14 cellular contexts compared by ENCODE assay signal in the genomic region with DNA sequence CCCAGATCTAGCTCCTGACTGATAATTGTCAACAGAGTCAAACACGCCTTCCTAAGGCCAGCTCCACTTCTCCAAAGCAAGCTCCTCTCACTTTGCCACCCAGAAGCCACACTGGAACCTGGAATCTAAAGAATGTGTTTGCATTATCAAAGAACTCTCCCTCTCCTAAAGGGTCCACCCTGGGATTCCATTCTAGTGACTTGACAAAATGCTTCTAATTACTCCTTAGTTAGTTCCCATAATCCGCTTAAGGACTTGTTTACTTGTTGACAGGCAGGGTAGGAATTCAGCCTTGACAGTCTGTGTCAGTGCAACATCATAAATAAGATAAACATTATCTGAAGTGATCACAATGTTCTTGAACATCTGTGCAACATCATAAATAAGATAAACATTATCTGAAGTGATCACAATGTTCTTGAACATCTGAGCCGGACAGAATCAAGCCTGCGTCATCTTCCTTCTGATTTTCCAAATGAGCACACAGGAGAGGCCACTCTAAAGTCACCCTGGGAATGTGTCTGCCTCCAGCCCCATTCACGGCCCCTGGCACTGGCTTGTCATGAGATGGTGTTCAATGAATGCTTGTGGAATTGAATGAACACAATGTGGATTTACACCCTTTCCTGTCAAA.
DNase-seq lines count a peak whose midpoint lies in the region; ATAC-seq and TF ChIP-seq lines count a peak whose summit lies in the region.
"Had no signal": no experiment of that assay in that cellular context is flagged by ENCODE, and none has a peak within 500 bp of the region (broad histone marks: within the 10 kb centered on the region; RNA-seq: fewer than 3 reads in every experiment).

No MANE protein-coding gene starts in this region.

- H3K27me3 ChIP-seq in ACC112 (ENCODE audit: insufficient read depth, low read length) (no peaks in the 10 kb centered on the region), endodermal cell (ENCODE audit: control insufficient read depth, insufficient read depth, low read length, poor library complexity, severe bottlenecking) (no peaks in the 10 kb centered on the region)

- intact Hi-C loops in mucosa of descending colon (cut with DNase I, micrococcal nuclease) (no loop called here), posterior cingulate gyrus (cut with DNase I) (no loop called here)

- no peaks in the 10 kb centered on the region for H3K79me2 ChIP-seq in ACC112 (ENCODE audit: control insufficient read depth, insufficient read depth, low read length, unreplicated experiment)

- ATAC-seq in mucosa of descending colon: no peak
- ATAC-seq in HG02623 (IDR thresholded peaks at IDR 0.05; ENCODE audit: unreplicated experiment): no peak

- peaks cover 58% of the 10 kb centered on the region for H3K4me1 Mint-ChIP-seq in endodermal cell
- H3K4me1 Mint-ChIP-seq: activated CD4-positive, alpha-beta memory T cell treated with anti-CD3 and anti-CD28 coated beads, Interleukin-2, amount 10 ng/mL, durations not matched to agents 7 days and 5 days; B cell had no signal

- no peak for TF ChIP-seq CTCF in endodermal cell (conservative IDR thresholded peaks at IDR 0.05)
- TF ChIP-seq CTCF in mucosa of descending colon (IDR thresholded peaks at IDR 0.05): no peak

- H3K27ac Mint-ChIP-seq in endodermal cell: peak overlapping the region; percentile 89
- H3K27ac Mint-ChIP-seq: activated CD4-positive, alpha-beta memory T cell treated with anti-CD3 and anti-CD28 coated beads, Interleukin-2, amount 10 ng/mL, durations not matched to agents 7 days and 5 days; B cell had no signal

- no peaks in the 10 kb centered on the region for H3K9me3 Mint-ChIP-seq in endodermal cell
- H3K9me3 Mint-ChIP-seq: activated CD4-positive, alpha-beta memory T cell treated with anti-CD3 and anti-CD28 coated beads, Interleukin-2, amount 10 ng/mL, durations not matched to agents 7 days and 5 days had no signal

- WGBS in endodermal cell (ENCODE audit: insufficient coverage in 1 of 2, insufficient read length in 1 of 2), 2 experiments: 14 to 67% methylated on average over 1 to 5 of the region's 5 CpGs

- peaks cover 3% of the 10 kb centered on the region for H3K36me3 Mint-ChIP-seq in endodermal cell (ENCODE audit: low read depth)
- H3K36me3 Mint-ChIP-seq: brain had no signal

- H3K9me3 ChIP-seq in endodermal cell (ENCODE audit: control insufficient read depth, low read length) (no peaks in the 10 kb centered on the region), mucosa of descending colon (no peaks in the 10 kb centered on the region)

- H3K4me3 ChIP-seq in ACC112 (ENCODE audit: low read depth, low read length): no peak overlapping the region
- peak overlapping the region; percentile 72 for H3K4me3 ChIP-seq in endodermal cell (ENCODE audit: low read length)
- no peak overlapping the region for H3K4me3 ChIP-seq in mucosa of descending colon

- H3K4me3 Mint-ChIP-seq in endodermal cell: no peak overlapping the region
- H3K4me3 Mint-ChIP-seq: activated CD4-positive, alpha-beta memory T cell treated with anti-CD3 and anti-CD28 coated beads, Interleukin-2, amount 10 ng/mL, durations not matched to agents 7 days and 5 days; B cell had no signal

- H2AFZ ChIP-seq in ACC112 (ENCODE audit: low read length, unreplicated experiment): peak overlapping the region; percentile 40

- H3K36me3 ChIP-seq in ACC112 (ENCODE audit: insufficient read depth, low read length): no peaks in the 10 kb centered on the region
- peaks cover 7% of the 10 kb centered on the region for H3K36me3 ChIP-seq in endodermal cell (ENCODE audit: control insufficient read depth, insufficient read depth, low read length)
- no peaks in the 10 kb centered on the region for H3K36me3 ChIP-seq in mucosa of descending colon (ENCODE audit: low read depth)

- peak overlapping the region; percentile 1 for H3K9ac ChIP-seq in endodermal cell (ENCODE audit: extremely low read depth, low read length, poor library complexity, severe bottlenecking)

- H3K27ac ChIP-seq in ACC112 (ENCODE audit: low read depth, low read length) (peak overlapping the region; percentile 99), endodermal cell (ENCODE audit: low read depth, low read length) (peak overlapping the region; percentile 12)

- H3K4me1 ChIP-seq in ACC112 (ENCODE audit: control insufficient read depth, insufficient read depth, low read length, unreplicated experiment) (peaks cover 37% of the 10 kb centered on the region), endodermal cell (ENCODE audit: control insufficient read depth, insufficient read depth, low read length) (peaks cover 11% of the 10 kb centered on the region), mucosa of descending colon (ENCODE audit: low read depth) (no peaks in the 10 kb centered on the region)

- H3K27me3 Mint-ChIP-seq in endodermal cell (ENCODE audit: insufficient read depth): no peaks in the 10 kb centered on the region
- H3K27me3 Mint-ChIP-seq: activated CD4-positive, alpha-beta memory T cell treated with anti-CD3 and anti-CD28 coated beads, Interleukin-2, amount 10 ng/mL, durations not matched to agents 7 days and 5 days; B cell had no signal

- DNase-seq in LHCN-M2 (ENCODE audit: low read depth): peak; percentile 73
- DNase-seq in endodermal cell: peak; percentile 86
- peak; percentile 94 for DNase-seq in islet precursor cell
- DNase-seq in SKM-1 treated with dmso at 0.1 percent for 144 hours (lab: John Stamatoyannopoulos, UW; ENCODE audit: unreplicated experiment): no peak
- no peak for DNase-seq in mucosa of descending colon
- DNase-seq in posterior cingulate gyrus: no peak
- DNase-seq: activated CD4-positive, alpha-beta memory T cell treated with anti-CD3 and anti-CD28 coated beads, Interleukin-2, amount 10 ng/mL, durations not matched to agents 7 days and 5 days; NCI-H1694 treated with DMSO at 0.1 percent for 48 hours; stimulated activated CD4-positive, alpha-beta T cell treated with anti-CD3 and anti-CD28 coated beads, Interleukin-12 subunit alpha, Interleukin-12 subunit beta, amount 100 ng/mL, for 4 hours; stimulated activated naive CD4-positive, alpha-beta T cell treated with Interleukin-2 at 50 U/mL for 16 hours had no signal

Comparison
In these comparisons a context has a peak if more than half of its experiments do, and no peak if none do; other contexts are left out.
1. DNase-seq: peak in LHCN-M2 (single experiment), endodermal cell (single experiment) and islet precursor cell (single experiment); none in SKM-1 treated with dmso at 0.1 percent for 144 hours (single experiment), mucosa of descending colon (0 of 3) and posterior cingulate gyrus (0 of 10).